Comparison of ENCODE assay signal across 8 cellular contexts in genomic region chr2:232142049-232142448, GRCh38.
DNase-seq lines count a peak whose midpoint lies in the region; ATAC-seq and TF ChIP-seq lines count a peak whose summit lies in the region.

No MANE protein-coding gene starts in this region.

- peak; percentile 87 for TF ChIP-seq CTCF in BE2C (IDR thresholded peaks at IDR 0.05; ENCODE audit: low read depth, low read length)
- TF ChIP-seq CTCF in PC-9 (conservative IDR thresholded peaks at IDR 0.05), result peak; percentile 74
- TF ChIP-seq CTCF in chondrocyte (IDR thresholded peaks at IDR 0.05), result peak; percentile 90
- TF ChIP-seq CTCF in vagina (IDR thresholded peaks at IDR 0.05), result peak; percentile 30 to 49 (median 42)

- CTCF ChIA-PET in PC-9 (lab: Charles Lee), result interaction anchor here (1.3 kb wide), 1 partner anchor 236 kb away, joined by 3 read pairs; no protein-coding TSS in a partner anchor

- no peaks in the 10 kb centered on the region for H3K79me2 ChIP-seq in PC-9 (ENCODE audit: low read depth)

- DNase-seq in BE2C (peak; percentile 55), GM19240 (ENCODE audit: insufficient read length, low spot score) (peak; percentile 8), PC-9 (peak in 1 of 2 experiments; percentile 5), chondrocyte (ENCODE audit: low spot score) (no peak), medulla oblongata (ENCODE audit: extremely low spot score) (peak; percentile 70), vagina (ENCODE audit: extremely low spot score in 2 of 2) (no peak)

- H3K9me3 Mint-ChIP-seq in chondrocyte (ENCODE audit: low read depth), result no peaks in the 10 kb centered on the region

- no peak overlapping the region for H3K4me3 Mint-ChIP-seq in chondrocyte (ENCODE audit: unreplicated experiment)

- no TSS peak for BruUV-seq in PC-9 (replicated peaks; lab: Mats Ljungman, UMichigan)

- no peaks in the 10 kb centered on the region for H4K20me1 ChIP-seq in PC-9 (ENCODE audit: insufficient read depth)

- no peak overlapping the region for H3K4me2 ChIP-seq in PC-9

- intact Hi-C loops in PC-9 (cut with micrococcal nuclease; ENCODE audit: unreplicated experiment) (loop anchor here (1.0 to 10.0 kb wide), 4 partner anchors 153 to 300 kb away; no protein-coding TSS in a partner anchor), vagina (cut with DNase I) (loop anchor here (5.0 kb wide), 1 partner anchor 215 kb away; the partner anchor contains the start of gene NPPC)

- no peaks in the 10 kb centered on the region for H3K9me2 ChIP-seq in PC-9 (ENCODE audit: insufficient read depth)

- H3K27ac ChIP-seq in PC-9, result no peak overlapping the region
- H3K27ac ChIP-seq in vagina, result no peak overlapping the region

- H3F3A ChIP-seq in PC-9 (ENCODE audit: insufficient read depth, low read depth), result no peaks in the 10 kb centered on the region

- no peaks in the 10 kb centered on the region for H3K36me3 ChIP-seq in BE2C
- no peaks in the 10 kb centered on the region; the same call in 1 of the 2 replicates for H3K36me3 ChIP-seq in PC-9 (ENCODE audit: low read depth)
- H3K36me3 ChIP-seq in vagina, result no peaks in the 10 kb centered on the region

- H3K27me3 Mint-ChIP-seq in chondrocyte (ENCODE audit: low read depth), result no peaks in the 10 kb centered on the region

- POLR2A ChIA-PET in PC-9 (lab: Charles Lee; ENCODE audit: unreplicated experiment), result interaction anchor here (0.6 kb wide), 2 partner anchors 59 to 244 kb away, joined by 4 read pairs; no protein-coding TSS in a partner anchor

- ATAC-seq in GM18909 (IDR thresholded peaks at IDR 0.05; ENCODE audit: poor library complexity, unreplicated experiment), result no peak
- ATAC-seq in HG03159 (IDR thresholded peaks at IDR 0.05; ENCODE audit: unreplicated experiment), result no peak

- H3K9me3 ChIP-seq in BE2C (no peaks in the 10 kb centered on the region), PC-9 (ENCODE audit: insufficient read depth, low read depth) (no peaks in the 10 kb centered on the region), vagina (no peaks in the 10 kb centered on the region)

- H3K4me3 ChIP-seq in BE2C (ENCODE audit: low read depth, low read length) (no peak overlapping the region), PC-9 (no peak overlapping the region), vagina (no peak overlapping the region)

- H3K4me1 Mint-ChIP-seq in chondrocyte (ENCODE audit: low read depth), result peaks cover 5% of the 10 kb centered on the region

- no peak for TF ChIP-seq POLR2A in vagina (IDR thresholded peaks at IDR 0.05)

- H3K4me1 ChIP-seq in BE2C (peaks cover 5% of the 10 kb centered on the region; the same call in 1 of the 2 replicates), PC-9 (replicated peaks; ENCODE audit: insufficient read depth) (no peaks in the 10 kb centered on the region), vagina (no peaks in the 10 kb centered on the region)

- H3K36me3 Mint-ChIP-seq in chondrocyte (ENCODE audit: low read depth), result peaks cover 2% of the 10 kb centered on the region

- H2AFZ ChIP-seq in PC-9, result no peak overlapping the region

- H3K27me3 ChIP-seq in BE2C (no peaks in the 10 kb centered on the region), PC-9 (ENCODE audit: insufficient read depth, low read depth) (no peaks in the 10 kb centered on the region), vagina (no peaks in the 10 kb centered on the region)

- H3K27ac Mint-ChIP-seq in chondrocyte (ENCODE audit: unreplicated experiment), result no peak overlapping the region

Comparison
In these comparisons a context has a peak if more than half of its experiments do, and no peak if none do; other contexts are left out.
1. DNase-seq: peak in BE2C (single experiment), GM19240 (single experiment) and medulla oblongata (single experiment); none in chondrocyte (single experiment) and vagina (0 of 2).
2. Peak in every context shown above with its lines, with median percentiles within 50 percentile points of each other: CTCF ChIP-seq.